In genomic region chr2:193796847-193797246, GRCh38 we compare ENCODE assay signal across 3 cellular contexts.
"Had no signal": no experiment of that assay in that cellular context is flagged by ENCODE, and none has a peak within 500 bp of the region (broad histone marks: within the 10 kb centered on the region; RNA-seq: fewer than 3 reads in every experiment).

No MANE protein-coding gene starts in this region.

- ATAC-seq: GM12878 had no signal

- DNase-seq: GDM1, GF-D8 had no signal

- H3K4me3 ChIP-seq: GM12878 had no signal
